In the genomic region with DNA sequence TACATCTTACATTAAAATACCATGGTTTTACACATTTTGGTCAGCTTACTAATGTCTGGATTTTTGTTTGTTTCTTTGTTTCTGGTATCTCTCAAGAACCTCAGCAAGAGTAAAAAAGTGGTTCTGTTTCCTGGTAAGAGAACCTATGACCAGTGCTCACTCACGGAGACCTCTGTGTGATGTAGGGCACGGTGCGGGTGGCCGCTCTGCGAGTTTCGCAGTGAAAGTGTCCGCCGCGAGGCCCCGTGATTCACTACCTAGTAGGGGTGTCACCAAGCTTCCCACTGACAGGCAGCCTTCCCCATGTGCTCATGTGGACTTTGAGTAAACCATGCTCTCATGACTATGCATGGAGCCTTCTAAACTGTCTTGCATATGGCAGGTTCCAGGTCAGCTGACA, we compare ENCODE assay signal across 3 cellular contexts.
"Had no signal": no experiment of that assay in that cellular context is flagged by ENCODE, and none has a peak within 500 bp of the region (broad histone marks: within the 10 kb centered on the region; RNA-seq: fewer than 3 reads in every experiment).

No MANE protein-coding gene starts in this region.

- ATAC-seq: GM12878 had no signal

- DNase-seq: GDM1, GF-D8 had no signal

- H3K4me3 ChIP-seq: GM12878 had no signal
